21 cellular contexts compared by ENCODE assay signal in genomic region chr10:112335866-112336265, GRCh38. TPM values are rescaled to one million over a fixed set of nuclear protein-coding genes. Genes with fewer than 3 reads are reported as not detected.
A peak's percentile ranks its signal among the peaks of the same experiment; 100 is the strongest.
DNase-seq lines count a peak whose midpoint lies in the region; ATAC-seq, FAIRE-seq and TF ChIP-seq lines count a peak whose summit lies in the region.
"Had no signal": no experiment of that assay in that cellular context is flagged by ENCODE, and none has a peak within 500 bp of the region (broad histone marks: within the 10 kb centered on the region; RNA-seq: fewer than 3 reads in every experiment).

No MANE protein-coding gene starts in this region.

- H3K9ac ChIP-seq in H1 (replicated peaks in 1 of 4; ENCODE audit: extremely low read depth in 1 of 4, low read depth in 3 of 4, low read length in 3 of 4) (no peak overlapping the region), mucosa of rectum (ENCODE audit: low read depth in 1 of 2, low read length in 2 of 2) (peak overlapping the region; percentile 60 to 64)

- no peaks in the 10 kb centered on the region for H4K20me1 ChIP-seq in H1 (replicated peaks in 1 of 2; ENCODE audit: control insufficient read depth in 1 of 2, insufficient read depth in 2 of 2, low read length in 2 of 2)

- H2BK120ac ChIP-seq in H1 (replicated peaks; ENCODE audit: low read depth, low read length): no peak overlapping the region

- POLR2A ChIA-PET in H1 (lab: Charles Lee; ENCODE audit: partially characterized antibody): no interaction called here

- no peak overlapping the region for H3K4ac ChIP-seq in H1 (replicated peaks; ENCODE audit: insufficient read length, low read depth, low read length)

- H2BK20ac ChIP-seq in H1 (ENCODE audit: low read length): no peak overlapping the region

- DNase-seq in HT-29 (ENCODE audit: low spot score): peak; percentile 78
- DNase-seq in H1 (ENCODE audit: low read depth in 1 of 2, low spot score in 2 of 2): no peak
- peak; percentile 76 for DNase-seq in transverse colon
- DNase-seq in NCI-H1436 treated with DMSO at 0.1 percent for 48 hours (lab: John Stamatoyannopoulos, UW): no peak
- DNase-seq: activated CD8-positive, alpha-beta memory T cell treated with anti-CD3 and anti-CD28 coated beads, Interleukin-2, amount 50 U/mL, for 48 hours; activated naive CD8-positive, alpha-beta T cell treated with anti-CD3 and anti-CD28 coated beads, Interleukin-2, amount 50 U/mL, for 24 hours; body of pancreas; CD8-positive, alpha-beta memory T cell; DMS79; endodermal cell; NCI-H1694; RPMI8226; stimulated activated CD4-positive, alpha-beta T cell treated with anti-CD3 and anti-CD28 coated beads, Interleukin-2, amount 100 ng/mL, for 48 hours; stimulated activated naive CD4-positive, alpha-beta T cell treated with Interleukin-2 at 50 U/mL for 16 hours; T-helper 2 cell had no signal

- no peak overlapping the region for H2AK5ac ChIP-seq in H1 (ENCODE audit: low read depth, low read length)

- H3K4me2 ChIP-seq in H1 (ENCODE audit: insufficient read depth in 1 of 2, low read depth in 2 of 2, low read length in 2 of 2): no peak overlapping the region

- ATAC-seq in HG02623 (IDR thresholded peaks at IDR 0.05; ENCODE audit: unreplicated experiment): no peak
- ATAC-seq in GM18867 (IDR thresholded peaks at IDR 0.05; ENCODE audit: unreplicated experiment): no peak
- ATAC-seq: activated naive CD8-positive, alpha-beta T cell treated with anti-CD3 and anti-CD28 coated beads, Interleukin-2, amount 50 U/mL, for 24 hours; body of pancreas; WTC11 had no signal

- no peak for TF ChIP-seq RAD21 in H1 (IDR thresholded peaks at IDR 0.05 in 1 of 2, conservative IDR thresholded peaks at IDR 0.05 in 1 of 2; ENCODE audit: low read depth in 2 of 2, low read length in 2 of 2)

- H3K79me1 ChIP-seq in H1 (ENCODE audit: low read depth, low read length): no peaks in the 10 kb centered on the region

- in situ Hi-C loops in transverse colon (cut with MboI; ENCODE audit: low pct_ligation_motif_present in 1 of 4, low pct_unique_long_range_greater_than_20kb in 1 of 4, low sequenced_read_pairs in 3 of 4): no loop called here

- no peak for TF ChIP-seq CTCF in H1 (IDR thresholded peaks at IDR 0.05; ENCODE audit: control extremely low read depth in 1 of 3, insufficient read depth in 1 of 3, low read depth in 1 of 3, low read length in 3 of 3)
- no peak for TF ChIP-seq CTCF in transverse colon (IDR thresholded peaks at IDR 0.05)

- H2BK5ac ChIP-seq in H1 (ENCODE audit: low read depth, low read length): no peak overlapping the region

- H3K79me2 ChIP-seq in H1 (ENCODE audit: control insufficient read depth in 1 of 2, insufficient read depth in 2 of 2, low read length in 2 of 2): no peaks in the 10 kb centered on the region

- H3K18ac ChIP-seq in H1 (ENCODE audit: extremely low read depth, low read length): no peak overlapping the region

- H4K5ac ChIP-seq in H1 (ENCODE audit: insufficient read length, low read depth, low read length): no peak overlapping the region

- intact Hi-C loops in transverse colon (cut with DNase I; ENCODE audit: low total_unique reads): no loop called here

- H4K8ac ChIP-seq in H1 (ENCODE audit: extremely low read depth, insufficient read depth, low read length): no peak overlapping the region

- TF ChIP-seq EP300 in H1 (IDR thresholded peaks at IDR 0.05; ENCODE audit: borderline replicate concordance in 1 of 2, low read depth in 2 of 2, low read length in 2 of 2) (no peak), transverse colon (IDR thresholded peaks at IDR 0.05; ENCODE audit: low read depth) (no peak)

- CTCF ChIA-PET in H1 (lab: Charles Lee; ENCODE audit: partially characterized antibody): interaction anchor here (1.3 to 1.6 kb wide), 2 partner anchors 14 to 21 kb away, joined by 3 read pairs; no protein-coding TSS in a partner anchor

- no peak overlapping the region for H2BK12ac ChIP-seq in H1 (ENCODE audit: low read depth, low read length)

- FAIRE-seq in H1 (lab: Jason Lieb, UNC): no peak

- H3K4me1 ChIP-seq in H1 (replicated peaks in 1 of 4; ENCODE audit: control insufficient read depth in 3 of 4, insufficient read depth in 4 of 4, low read length in 3 of 4) (no peaks in the 10 kb centered on the region), mucosa of rectum (ENCODE audit: control insufficient read depth in 2 of 2, insufficient read depth in 2 of 2, low read length in 2 of 2) (peaks cover 33 to 65% of the 10 kb centered on the region in 2 donors), transverse colon (peaks cover 9 to 59% (median 24%) of the 10 kb centered on the region in 4 donors)

- H3K9me3 ChIP-seq in H1 (ENCODE audit: insufficient read depth in 2 of 2, low read depth in 1 of 2, low read length in 1 of 2): no peaks in the 10 kb centered on the region
- H3K9me3 ChIP-seq in mucosa of rectum (ENCODE audit: control insufficient read depth in 2 of 2, low read length in 2 of 2): no peaks in the 10 kb centered on the region
- H3K9me3 ChIP-seq in transverse colon: no peaks in the 10 kb centered on the region
- H3K9me3 ChIP-seq: body of pancreas had no signal

- H4K91ac ChIP-seq in H1 (replicated peaks; ENCODE audit: insufficient read length, low read length): no peak overlapping the region

- no peak overlapping the region for H3K23ac ChIP-seq in H1 (ENCODE audit: insufficient read length)

- TF ChIP-seq POLR2A in H1 (IDR thresholded peaks at IDR 0.05; ENCODE audit: control extremely low read depth in 1 of 2, low read depth in 2 of 2, low read length in 2 of 2): no peak
- TF ChIP-seq POLR2A in transverse colon (IDR thresholded peaks at IDR 0.05): peak; percentile 41

- H3K27me3 ChIP-seq in H1 (replicated peaks in 1 of 4; ENCODE audit: control insufficient read depth in 3 of 4, extremely low read depth in 1 of 4, insufficient read depth in 3 of 4, low read length in 3 of 4) (no peaks in the 10 kb centered on the region), mucosa of rectum (ENCODE audit: control insufficient read depth in 2 of 2, insufficient read depth in 2 of 2, low read length in 2 of 2) (no peaks in the 10 kb centered on the region), transverse colon (no peaks in the 10 kb centered on the region)
- H3K27me3 ChIP-seq: body of pancreas had no signal

- no peak overlapping the region for H3K56ac ChIP-seq in H1 (replicated peaks; ENCODE audit: insufficient read length, low read depth, low read length)

- no peak overlapping the region for H3K14ac ChIP-seq in H1 (ENCODE audit: insufficient read length)

- H3K23me2 ChIP-seq in H1 (ENCODE audit: low read depth, low read length): no peaks in the 10 kb centered on the region

- WGBS in H1 (ENCODE audit: extremely low coverage in 1 of 2, insufficient coverage in 1 of 2, insufficient read length in 1 of 2, insufficient replicate concordance in 2 of 2, low coverage in 1 of 2, low lambda C conversion rate in 2 of 2, missing lambda C conversion rate in 1 of 2), 2 experiments: 100% methylated on average over 4 of the region's 4 CpGs; no CpG with 5 or more reads in 1 of the 2 experiments
- WGBS in transverse colon (ENCODE audit: low coverage in 1 of 2), 2 donors: 34% methylated on average over 4 of the region's 4 CpGs; no CpG with 5 or more reads in 1 of the 2 donors

- peak overlapping the region; percentile 71 for H2AFZ ChIP-seq in H1 (ENCODE audit: low read length)

- no peak overlapping the region for H3K4me3 ChIP-seq in H1 (ENCODE audit: extremely low read depth in 1 of 4, insufficient read depth in 2 of 4, low read depth in 3 of 4, low read length in 4 of 4)
- peak overlapping the region in 1 of 2 donors; percentile 16 for H3K4me3 ChIP-seq in mucosa of rectum (ENCODE audit: low read length in 2 of 2)
- no peak overlapping the region for H3K4me3 ChIP-seq in transverse colon
- H3K4me3 ChIP-seq: body of pancreas had no signal

- no peak overlapping the region for H2BK15ac ChIP-seq in H1 (ENCODE audit: low read length)

- no peak overlapping the region for H3K27ac ChIP-seq in H1 (ENCODE audit: low read depth, low read length)
- peak overlapping the region; percentile 95 to 98 for H3K27ac ChIP-seq in mucosa of rectum (ENCODE audit: low read depth in 2 of 2, low read length in 2 of 2)
- peak overlapping the region; percentile 87 to 88 (median 88) for H3K27ac ChIP-seq in transverse colon
- H3K27ac ChIP-seq: body of pancreas had no signal

- H3K36me3 ChIP-seq in H1 (ENCODE audit: control insufficient read depth in 2 of 4, insufficient read depth in 4 of 4, low read length in 3 of 4): no peaks in the 10 kb centered on the region
- H3K36me3 ChIP-seq in mucosa of rectum (ENCODE audit: control insufficient read depth in 2 of 2, insufficient read depth in 2 of 2, low read length in 2 of 2): no peaks in the 10 kb centered on the region
- no peaks in the 10 kb centered on the region for H3K36me3 ChIP-seq in transverse colon

TF ChIP-seq in H1, 55 proteins besides CTCF, POLR2A, EP300 and RAD21 (continues in another document):
- no peak for TF ChIP-seq NANOG (IDR thresholded peaks at IDR 0.05; ENCODE audit: insufficient read depth, low read depth, low read length, poor library complexity, severe bottlenecking)
- TF ChIP-seq POU5F1 (IDR thresholded peaks at IDR 0.05; ENCODE audit: low read depth, low read length): no peak
- no peak for TF ChIP-seq SRF (IDR thresholded peaks at IDR 0.05; ENCODE audit: low read depth, low read length)

RNA-seq across cellular contexts. Expression of gene ACSL5, which starts 38.0 kb away (rescaled TPM):
- 122 and 133 TPM in 2 replicates for total RNA-seq in HT-29 (2014; rRNA removed; shearing (Covaris generic))
- not detected in 2 replicates for total RNA-seq in H1 (2021; fragmentation: NEBNext Ultra II Directional; extraction: Animal tissue kit (Norgen Biotek cat#: 25700))
- not detected in 2 replicates for polyA plus RNA-seq in H1 (2011; rRNA removed)
- polyA plus RNA-seq in H1 (2011; cell fraction: cytosol; rRNA removed): 0.03 TPM
- polyA plus RNA-seq in H1 (2011; cell fraction: nucleus; rRNA removed): not detected
- not detected in 4 replicates for polyA plus RNA-seq in H1 (2012, experiment 1 of 2)
- not detected for polyA plus RNA-seq in H1 (2012, experiment 2 of 2)
- not detected for polyA plus RNA-seq in H1 (2013, experiment 1 of 2)
- polyA plus RNA-seq in H1 (2013, experiment 2 of 2): not detected
- not detected in 2 replicates for polyA minus RNA-seq in H1 (2011; rRNA and poly(A)+ RNA removed)
- not detected for polyA minus RNA-seq in H1 (2011; cell fraction: cytosol; rRNA and poly(A)+ RNA removed)
- polyA minus RNA-seq in H1 (2011; cell fraction: nucleus; rRNA and poly(A)+ RNA removed): not detected
- total RNA-seq in transverse colon: 100 to 1,000 TPM in 3 of 4 donors, 10 to 100 TPM in 1; 91.6 to 315 (median 178) TPM
- total RNA-seq: endodermal cell had no signal

RNA-seq across cellular contexts. Expression of gene TECTB, which starts 52.7 kb away (rescaled TPM):
- total RNA-seq in HT-29 (2014; rRNA removed; shearing (Covaris generic)): not detected in 2 replicates
- total RNA-seq in H1 (2021; fragmentation: NEBNext Ultra II Directional; extraction: Animal tissue kit (Norgen Biotek cat#: 25700)): not detected in 2 replicates
- polyA plus RNA-seq in H1 (2011; rRNA removed): not detected in 2 replicates
- polyA plus RNA-seq in H1 (2011; cell fraction: cytosol; rRNA removed): not detected
- polyA plus RNA-seq in H1 (2011; cell fraction: nucleus; rRNA removed): not detected
- not detected in 4 replicates for polyA plus RNA-seq in H1 (2012, experiment 1 of 2)
- not detected for polyA plus RNA-seq in H1 (2012, experiment 2 of 2)
- not detected for polyA plus RNA-seq in H1 (2013, experiment 1 of 2)
- not detected for polyA plus RNA-seq in H1 (2013, experiment 2 of 2)
- polyA minus RNA-seq in H1 (2011; rRNA and poly(A)+ RNA removed): not detected in 2 replicates
- not detected for polyA minus RNA-seq in H1 (2011; cell fraction: cytosol; rRNA and poly(A)+ RNA removed)
- not detected for polyA minus RNA-seq in H1 (2011; cell fraction: nucleus; rRNA and poly(A)+ RNA removed)
- not detected for total RNA-seq in transverse colon
- total RNA-seq: body of pancreas; CD8-positive, alpha-beta memory T cell; endodermal cell; kidney epithelial cell; pulmonary artery endothelial cell; WTC11 had no signal
- polyA plus RNA-seq: CD8-positive, alpha-beta memory T cell had no signal

Comparison
In these comparisons a context has a peak if more than half of its experiments do, and no peak if none do; other contexts are left out.
1. DNase-seq: peak in HT-29 (single experiment) and transverse colon (single experiment); none in H1 (0 of 2) and NCI-H1436 treated with DMSO at 0.1 percent for 48 hours (single experiment).
2. H3K9ac ChIP-seq: peak in mucosa of rectum (2 of 2); none in H1 (0 of 4).
3. RNA of gene ACSL5, which starts 38.0 kb away (total RNA-seq): 91.6 to 315 TPM in transverse colon and 122 to 133 TPM in HT-29; not detected in H1; every median in the first group is over 10 times any median in the second.